ENCODE assay signal across 19 cellular contexts in the genomic region with DNA sequence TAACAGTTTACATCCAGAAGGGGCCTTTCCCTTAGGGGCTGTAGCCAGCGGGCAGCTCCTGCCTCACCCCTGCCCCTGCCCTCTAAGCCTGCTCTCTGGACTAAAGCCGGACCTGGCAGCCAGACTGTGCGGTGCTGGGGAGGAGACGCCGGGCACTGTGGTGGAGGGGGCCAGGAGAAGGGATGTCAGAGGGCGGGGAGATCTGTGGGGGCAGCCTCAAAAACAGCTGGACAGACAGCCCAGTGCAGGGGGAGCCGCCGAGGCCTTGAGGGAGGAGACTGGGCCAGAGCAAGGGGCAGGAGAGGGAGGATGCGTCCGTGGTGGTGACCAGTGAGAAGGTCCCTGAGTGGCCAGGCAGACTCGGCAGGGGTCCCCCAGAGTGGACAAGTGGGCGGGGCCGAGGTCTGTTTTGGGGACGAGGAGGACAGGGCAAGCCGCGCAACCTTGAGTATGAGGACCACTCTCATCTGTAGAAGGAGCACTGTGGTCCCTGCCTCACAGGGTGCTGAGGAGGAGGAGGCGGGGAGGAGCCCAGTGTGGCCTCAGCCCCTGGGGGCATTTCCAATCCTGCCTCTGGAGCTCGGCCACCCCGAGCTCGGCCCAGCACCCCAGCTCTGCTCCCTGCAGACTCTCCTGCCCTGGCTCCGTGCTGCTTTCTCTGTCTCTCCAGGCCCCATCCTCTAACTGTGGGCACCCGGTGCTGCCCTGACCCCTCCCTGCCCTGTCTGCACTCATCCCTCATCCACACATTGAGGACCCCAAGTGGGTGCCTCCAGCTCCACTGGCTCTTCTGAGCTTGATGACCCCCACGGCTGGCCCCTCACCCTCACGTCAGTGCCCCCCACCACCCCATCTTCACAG. TPM values are rescaled to one million over a fixed set of nuclear protein-coding genes. Genes with fewer than 3 reads are reported as not detected.
DNase-seq lines count a peak whose midpoint lies in the region; ATAC-seq lines count a peak whose summit lies in the region.
"Had no signal": no experiment of that assay in that cellular context is flagged by ENCODE, and none has a peak within 500 bp of the region (broad histone marks: within the 10 kb centered on the region; RNA-seq: fewer than 3 reads in every experiment).

No MANE protein-coding gene starts in this region.

- no peaks in the 10 kb centered on the region for H3K4me1 Mint-ChIP-seq in stimulated activated naive CD8-positive, alpha-beta T cell treated with anti-CD3 and anti-CD28 coated beads, Interleukin-15, amount 100 ng/mL, for 72 hours
- no peaks in the 10 kb centered on the region for H3K4me1 Mint-ChIP-seq in activated CD4-positive, alpha-beta T cell treated with anti-CD3 and anti-CD28 coated beads, Interleukin-2, amount 10 ng/mL, durations not matched to agents 24 days and 14 days

- peaks cover 28% of the 10 kb centered on the region for H3K27me3 Mint-ChIP-seq in stimulated activated naive CD8-positive, alpha-beta T cell treated with anti-CD3 and anti-CD28 coated beads, Interleukin-15, amount 100 ng/mL, for 72 hours
- H3K27me3 Mint-ChIP-seq in activated CD4-positive, alpha-beta T cell treated with anti-CD3 and anti-CD28 coated beads, Interleukin-2, amount 10 ng/mL, durations not matched to agents 24 days and 14 days = no peaks in the 10 kb centered on the region

- intact Hi-C loops in activated CD4-positive, alpha-beta T cell treated with anti-CD3 and anti-CD28 coated beads, Interleukin-2, amount 10 ng/mL, durations not matched to agents 24 days and 14 days (cut with micrococcal nuclease) = no loop called here

- H3K4me3 Mint-ChIP-seq in stimulated activated naive CD8-positive, alpha-beta T cell treated with anti-CD3 and anti-CD28 coated beads, Interleukin-15, amount 100 ng/mL, for 72 hours = no peak overlapping the region
- no peak overlapping the region for H3K4me3 Mint-ChIP-seq in activated CD4-positive, alpha-beta T cell treated with anti-CD3 and anti-CD28 coated beads, Interleukin-2, amount 10 ng/mL, durations not matched to agents 24 days and 14 days
- H3K4me3 Mint-ChIP-seq: CD4-positive, alpha-beta T cell had no signal

- peaks cover 13 to 16% of the 10 kb centered on the region in 2 donors for H3K9me3 Mint-ChIP-seq in stimulated activated naive CD8-positive, alpha-beta T cell treated with anti-CD3 and anti-CD28 coated beads, Interleukin-15, amount 100 ng/mL, for 72 hours
- H3K9me3 Mint-ChIP-seq in activated CD4-positive, alpha-beta T cell treated with anti-CD3 and anti-CD28 coated beads, Interleukin-2, amount 10 ng/mL, durations not matched to agents 24 days and 14 days = peaks cover 12% of the 10 kb centered on the region

- DNase-seq in stimulated activated naive CD8-positive, alpha-beta T cell treated with anti-CD3 and anti-CD28 coated beads, Interleukin-15, amount 100 ng/mL, for 72 hours = no peak
- no peak for DNase-seq in stimulated activated naive CD8-positive, alpha-beta T cell treated with anti-CD3 and anti-CD28 coated beads, Interleukin-15, Interleukin-2, amounts not matched to agents 100 U/mL and 50 U/mL, for 24 hours
- DNase-seq in ecto neural progenitor cell (ENCODE audit: low spot score) = peak; percentile 45
- peak; percentile 85 for DNase-seq in mesenteric fat pad (ENCODE audit: low spot score)
- peak; percentile 27 for DNase-seq in ureter (ENCODE audit: low spot score)
- DNase-seq in GF-D8 (lab: John Stamatoyannopoulos, UW) = no peak
- no peak for DNase-seq in NCI-H226
- DNase-seq in activated CD4-positive, alpha-beta T cell treated with anti-CD3 and anti-CD28 coated beads, Interleukin-2, amount 10 ng/mL, durations not matched to agents 24 days and 14 days = no peak
- DNase-seq: Calu3, DMS79 treated with DMSO at 0.1 percent for 48 hours, Kasumi-1, NCI-H1930, NCI-H2171, NCI-H510A, NCI-H82 had no signal

- ATAC-seq in stimulated activated naive CD8-positive, alpha-beta T cell treated with anti-CD3 and anti-CD28 coated beads, Interleukin-15, amount 100 ng/mL, for 72 hours = peak; percentile 13
- no peak for ATAC-seq in stimulated activated naive CD8-positive, alpha-beta T cell treated with anti-CD3 and anti-CD28 coated beads, Interleukin-15, Interleukin-2, amounts not matched to agents 100 U/mL and 50 U/mL, for 24 hours

- H3K36me3 Mint-ChIP-seq in activated CD4-positive, alpha-beta T cell treated with anti-CD3 and anti-CD28 coated beads, Interleukin-2, amount 10 ng/mL, durations not matched to agents 24 days and 14 days (ENCODE audit: low read depth) = no peaks in the 10 kb centered on the region

- no peak overlapping the region for H3K27ac Mint-ChIP-seq in stimulated activated naive CD8-positive, alpha-beta T cell treated with anti-CD3 and anti-CD28 coated beads, Interleukin-15, amount 100 ng/mL, for 72 hours
- no peak overlapping the region for H3K27ac Mint-ChIP-seq in activated CD4-positive, alpha-beta T cell treated with anti-CD3 and anti-CD28 coated beads, Interleukin-2, amount 10 ng/mL, durations not matched to agents 24 days and 14 days
- H3K27ac Mint-ChIP-seq: CD4-positive, alpha-beta T cell had no signal

RNA-seq across cellular contexts. Expression of a gene that starts 59.2 kb away (rescaled TPM):
- total RNA-seq in mesenteric fat pad (not detected), ureter (not detected)
- not detected in 2 replicates for total RNA-seq in activated CD4-positive, alpha-beta T cell treated with anti-CD3 and anti-CD28 coated beads, Interleukin-2, amount 10 ng/mL, durations not matched to agents 24 days and 14 days
- total RNA-seq: A673; Calu3; CD4-positive, alpha-beta T cell; RPMI7951; SK-MEL-5 had no signal

Comparison
In these comparisons a context has a peak if more than half of its experiments do, and no peak if none do; other contexts are left out.
1. DNase-seq: peak in ecto neural progenitor cell (single experiment), mesenteric fat pad (single experiment) and ureter (single experiment); none in stimulated activated naive CD8-positive, alpha-beta T cell treated with anti-CD3 and anti-CD28 coated beads, Interleukin-15, amount 100 ng/mL, for 72 hours (0 of 2), stimulated activated naive CD8-positive, alpha-beta T cell treated with anti-CD3 and anti-CD28 coated beads, Interleukin-15, Interleukin-2, amounts not matched to agents 100 U/mL and 50 U/mL, for 24 hours (single experiment), GF-D8 (single experiment), NCI-H226 (single experiment) and activated CD4-positive, alpha-beta T cell treated with anti-CD3 and anti-CD28 coated beads, Interleukin-2, amount 10 ng/mL, durations not matched to agents 24 days and 14 days (single experiment).